In the genomic region with DNA sequence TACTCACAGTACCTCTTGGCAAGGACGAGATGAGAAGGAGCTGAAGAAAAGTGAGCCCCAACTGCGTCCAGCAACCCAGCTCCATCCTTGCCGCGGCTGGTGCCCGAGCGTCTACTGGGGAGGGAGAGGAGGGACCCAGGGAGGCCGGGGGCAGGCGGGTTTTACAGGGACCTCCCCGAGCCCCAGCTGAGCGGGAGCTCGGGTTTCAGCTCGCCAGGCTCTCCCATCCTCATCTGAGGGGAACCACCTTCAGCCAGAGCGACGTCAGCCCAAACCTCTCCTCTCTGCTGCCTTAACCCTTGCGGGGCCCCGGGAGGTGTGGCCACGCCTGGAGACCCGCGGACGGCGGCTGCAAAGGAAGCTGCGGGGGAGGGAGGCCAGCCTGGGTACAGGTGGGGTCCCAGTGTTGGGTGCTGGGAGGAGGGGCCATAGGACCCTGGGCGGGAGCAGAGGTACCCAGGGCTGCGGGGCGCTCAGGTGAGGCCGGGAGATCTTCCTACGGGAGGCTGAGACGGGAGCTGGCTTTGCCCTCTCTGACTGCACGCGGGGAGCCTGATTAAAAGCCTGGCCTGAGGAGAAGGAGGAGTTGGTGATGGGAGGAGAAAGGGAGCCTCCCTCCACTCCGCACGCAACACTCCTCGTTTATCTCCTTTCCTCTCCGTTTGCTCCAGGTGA, we compare ENCODE assay signal across 9 cellular contexts. TPM values are rescaled to one million over a fixed set of nuclear protein-coding genes. Genes with fewer than 3 reads are reported as not detected.
DNase-seq lines count a peak whose midpoint lies in the region; ATAC-seq and TF ChIP-seq lines count a peak whose summit lies in the region.
"Had no signal": no experiment of that assay in that cellular context is flagged by ENCODE, and none has a peak within 500 bp of the region (broad histone marks: within the 10 kb centered on the region; RNA-seq: fewer than 3 reads in every experiment).

A gene with protein sequence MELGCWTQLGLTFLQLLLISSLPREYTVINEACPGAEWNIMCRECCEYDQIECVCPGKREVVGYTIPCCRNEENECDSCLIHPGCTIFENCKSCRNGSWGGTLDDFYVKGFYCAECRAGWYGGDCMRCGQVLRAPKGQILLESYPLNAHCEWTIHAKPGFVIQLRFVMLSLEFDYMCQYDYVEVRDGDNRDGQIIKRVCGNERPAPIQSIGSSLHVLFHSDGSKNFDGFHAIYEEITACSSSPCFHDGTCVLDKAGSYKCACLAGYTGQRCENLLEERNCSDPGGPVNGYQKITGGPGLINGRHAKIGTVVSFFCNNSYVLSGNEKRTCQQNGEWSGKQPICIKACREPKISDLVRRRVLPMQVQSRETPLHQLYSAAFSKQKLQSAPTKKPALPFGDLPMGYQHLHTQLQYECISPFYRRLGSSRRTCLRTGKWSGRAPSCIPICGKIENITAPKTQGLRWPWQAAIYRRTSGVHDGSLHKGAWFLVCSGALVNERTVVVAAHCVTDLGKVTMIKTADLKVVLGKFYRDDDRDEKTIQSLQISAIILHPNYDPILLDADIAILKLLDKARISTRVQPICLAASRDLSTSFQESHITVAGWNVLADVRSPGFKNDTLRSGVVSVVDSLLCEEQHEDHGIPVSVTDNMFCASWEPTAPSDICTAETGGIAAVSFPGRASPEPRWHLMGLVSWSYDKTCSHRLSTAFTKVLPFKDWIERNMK (minus strand): TSS at position 116 of the 675 bp plus-strand sequence. CDS start 31 bp downstream, at position 85.

- peak within 1 kb of the TSS; percentile 54 to 67 (median 55) for H3K27ac Mint-ChIP-seq in nephron

- intact Hi-C loops in esophagus squamous epithelium (cut with DNase I): no loop called here

- peaks cover 0 to 25% (median 10%) of the 10 kb centered on the region in 3 donors for H3K4me1 ChIP-seq in esophagus squamous epithelium

- H3K27me3 Mint-ChIP-seq in nephron (ENCODE audit: low read depth): peaks cover 20% of the 10 kb centered on the region

- peak within 1 kb of the TSS; percentile 82 to 92 (median 89) for H3K4me3 Mint-ChIP-seq in nephron

- H3K27me3 ChIP-seq in esophagus squamous epithelium: peaks cover 0 to 46% (median 0%) of the 10 kb centered on the region in 4 donors

- POLR2A ChIA-PET in GM10248 (lab: Yijun Ruan, JAX): interaction anchor here (0.6 kb wide), 1 partner anchor 279 kb away, joined by 3 read pairs; no protein-coding TSS in a partner anchor

- H3K9me3 Mint-ChIP-seq in nephron: no peaks in the 10 kb centered on the region

- no peaks in the 10 kb centered on the region for H3K36me3 ChIP-seq in esophagus squamous epithelium

- 22 to 40% methylated on average over 1 to 8 of the region's 34 CpGs for WGBS in esophagus squamous epithelium, 2 donors

- H3K36me3 Mint-ChIP-seq in nephron (ENCODE audit: low read depth): no peaks in the 10 kb centered on the region

- H3K4me3 ChIP-seq in esophagus squamous epithelium: peak within 1 kb of the TSS in 3 of 4 donors; percentile 28 to 60 (median 32)
- H3K4me3 ChIP-seq: K562 had no signal

- H3K27ac ChIP-seq in esophagus squamous epithelium: peak within 1 kb of the TSS in 3 of 4 donors; percentile 18 to 56 (median 37)

- CTCF ChIA-PET in GM10248 (lab: Yijun Ruan, JAX): interaction anchor here (0.7 kb wide), 1 partner anchor 26 kb away, joined by 3 read pairs; no protein-coding TSS in a partner anchor

- TF ChIP-seq CTCF in GM10248 (IDR thresholded peaks at IDR 0.05; ENCODE audit: control extremely low read depth, extremely low read depth, low read depth, missing control alignments) (no peak), esophagus squamous epithelium (IDR thresholded peaks at IDR 0.05) (no peak), nephron (IDR thresholded peaks at IDR 0.05; ENCODE audit: unreplicated experiment in 3 of 3) (no peak)

- TF ChIP-seq POLR2A in esophagus squamous epithelium (IDR thresholded peaks at IDR 0.05): peak in 2 of 4 donors; percentile 25 to 36

- no peaks in the 10 kb centered on the region for H3K9me3 ChIP-seq in esophagus squamous epithelium

- DNase-seq in GM10248 (ENCODE audit: extremely low spot score): peak; percentile 42
- peak; percentile 32 for DNase-seq in NCI-H526 treated with DMSO at 0.1 percent for 48 hours (lab: John Stamatoyannopoulos, UW)
- DNase-seq in esophagus squamous epithelium (lab: John Stamatoyannopoulos, UW): no peak

- peaks cover 52% of the 10 kb centered on the region for H3K4me1 Mint-ChIP-seq in nephron

- ATAC-seq in HG02885 (IDR thresholded peaks at IDR 0.05; ENCODE audit: poor library complexity, unreplicated experiment): no peak
- no peak for ATAC-seq in HG03095 (IDR thresholded peaks at IDR 0.05; ENCODE audit: unreplicated experiment)
- ATAC-seq in GM18868 (IDR thresholded peaks at IDR 0.05; ENCODE audit: unreplicated experiment): no peak
- ATAC-seq in HG02970 (IDR thresholded peaks at IDR 0.05; ENCODE audit: low FRiP score, unreplicated experiment): no peak

RNA-seq across cellular contexts. Expression of the gene that starts here (rescaled TPM):
- total RNA-seq in esophagus squamous epithelium: 1 to 10 TPM in 3 of 4 donors, under 1 TPM in 1; 0.34 to 9.2 (median 3.8) TPM
- total RNA-seq: K562 had no signal
